In the genomic region with DNA sequence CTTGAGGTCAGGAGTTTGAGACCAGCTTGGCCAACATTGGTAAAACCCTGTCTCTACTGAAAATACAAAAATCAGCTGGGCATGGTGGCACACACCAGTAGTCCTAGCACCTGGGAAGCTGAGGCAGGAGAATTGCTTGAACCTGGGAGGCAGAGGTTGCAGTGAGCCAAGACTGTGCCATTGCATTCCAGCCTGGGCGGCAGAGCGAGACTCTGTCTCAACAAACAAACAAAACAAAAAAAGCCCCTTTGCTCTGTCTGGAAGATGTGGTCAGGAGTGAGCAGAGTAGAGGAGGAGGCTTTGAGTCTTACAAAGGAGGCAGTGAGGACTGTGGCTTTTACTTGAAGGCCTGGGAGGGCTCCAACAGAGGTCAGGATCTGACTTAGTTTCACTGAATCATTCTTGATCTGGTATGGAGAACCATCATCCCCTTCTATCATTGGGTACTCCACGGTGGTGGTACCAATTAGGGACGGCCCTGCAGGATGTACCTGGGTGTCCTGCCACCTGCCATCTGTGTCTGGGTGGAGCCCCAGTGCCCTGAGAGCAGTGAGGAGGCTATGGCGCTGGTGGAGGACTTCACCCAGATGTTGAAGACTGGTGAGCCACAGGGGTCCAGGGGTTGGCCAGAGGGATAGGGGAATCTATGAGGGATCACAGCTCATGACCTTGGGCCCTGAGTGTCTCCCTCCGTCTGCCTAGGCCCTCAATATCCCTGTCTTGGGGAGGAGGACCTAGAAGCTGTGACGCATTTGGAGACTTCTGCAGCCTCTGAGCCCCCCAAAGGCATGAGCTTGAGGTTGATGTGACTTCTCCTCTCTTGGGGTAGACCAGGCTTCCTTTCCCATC, we compare ENCODE assay signal across 10 cellular contexts. TPM values are rescaled to one million over a fixed set of nuclear protein-coding genes. Genes with fewer than 3 reads are reported as not detected.
DNase-seq lines count a peak whose midpoint lies in the region; ATAC-seq and TF ChIP-seq lines count a peak whose summit lies in the region.
"Had no signal": no experiment of that assay in that cellular context is flagged by ENCODE, and none has a peak within 500 bp of the region (broad histone marks: within the 10 kb centered on the region; RNA-seq: fewer than 3 reads in every experiment).

No MANE protein-coding gene starts in this region.

- peak overlapping the region in 4 of 5 experiments; percentile 30 to 69 (median 44) for H3K4me3 Mint-ChIP-seq in brain
- peak overlapping the region; percentile 98 for H3K4me3 Mint-ChIP-seq in stimulated activated effector memory CD8-positive, alpha-beta T cell treated with anti-CD3 and anti-CD28 coated beads, Interleukin-12 subunit alpha, Interleukin-12 subunit beta, amount 100 ng/mL, for 72 hours
- H3K4me3 Mint-ChIP-seq: HFFc6 had no signal

- peak overlapping the region in 3 of 5 experiments; percentile 62 to 89 (median 74) for H3K27ac Mint-ChIP-seq in brain
- H3K27ac Mint-ChIP-seq in stimulated activated effector memory CD8-positive, alpha-beta T cell treated with anti-CD3 and anti-CD28 coated beads, Interleukin-12 subunit alpha, Interleukin-12 subunit beta, amount 100 ng/mL, for 72 hours: peak overlapping the region; percentile 15
- H3K27ac Mint-ChIP-seq: HFFc6 had no signal

- H3K27me3 Mint-ChIP-seq in brain: peaks cover 8% of the 10 kb centered on the region

- DNase-seq in activated effector memory CD4-positive, alpha-beta T cell treated with anti-CD3 and anti-CD28 coated beads, Interleukin-2, amount 50 U/mL, for 16 hours: peak; percentile 54
- no peak for DNase-seq in activated effector memory CD4-positive, alpha-beta T cell treated with Interleukin-2 at 50 U/mL for 16 hours
- peak in 1 of 2 donors; percentile 50 for DNase-seq in stimulated activated effector memory CD8-positive, alpha-beta T cell treated with anti-CD3 and anti-CD28 coated beads, Interleukin-12 subunit alpha, Interleukin-12 subunit beta, amount 100 ng/mL, for 72 hours (ENCODE audit: low spot score in 2 of 2)
- DNase-seq in COR-L47 (lab: John Stamatoyannopoulos, UW): no peak
- DNase-seq: HFFc6; midbrain; NCI-H1417 treated with DMSO at 0.1 percent for 48 hours; NK-92 treated with Interleukin-12 subunit alpha and Interleukin-12 subunit beta, amount 100 ng/mL, for 24 hours had no signal

- peaks cover 12% of the 10 kb centered on the region for H3K36me3 Mint-ChIP-seq in brain
- H3K36me3 Mint-ChIP-seq in stimulated activated effector memory CD8-positive, alpha-beta T cell treated with anti-CD3 and anti-CD28 coated beads, Interleukin-12 subunit alpha, Interleukin-12 subunit beta, amount 100 ng/mL, for 72 hours: peaks cover 52% of the 10 kb centered on the region

- H3K4me1 Mint-ChIP-seq in brain: peaks cover 70% of the 10 kb centered on the region
- H3K4me1 Mint-ChIP-seq in stimulated activated effector memory CD8-positive, alpha-beta T cell treated with anti-CD3 and anti-CD28 coated beads, Interleukin-12 subunit alpha, Interleukin-12 subunit beta, amount 100 ng/mL, for 72 hours: peaks cover 64% of the 10 kb centered on the region

- TF ChIP-seq CTCF in brain (conservative IDR thresholded peaks at IDR 0.05): no peak

- H3K9me3 Mint-ChIP-seq in brain: peaks cover 0 to 5% (median 0%) of the 10 kb centered on the region in 5 experiments
- H3K9me3 Mint-ChIP-seq in stimulated activated effector memory CD8-positive, alpha-beta T cell treated with anti-CD3 and anti-CD28 coated beads, Interleukin-12 subunit alpha, Interleukin-12 subunit beta, amount 100 ng/mL, for 72 hours: no peaks in the 10 kb centered on the region
- H3K9me3 Mint-ChIP-seq: HFFc6 had no signal

- no peak for ATAC-seq in stimulated activated effector memory CD8-positive, alpha-beta T cell treated with anti-CD3 and anti-CD28 coated beads, Interleukin-12 subunit alpha, Interleukin-12 subunit beta, amount 100 ng/mL, for 72 hours
- ATAC-seq in HG03095 (IDR thresholded peaks at IDR 0.05; ENCODE audit: unreplicated experiment): no peak

RNA-seq across cellular contexts. Expression of a gene that starts 4.7 kb away (rescaled TPM):
- polyA plus RNA-seq in brain (ENCODE audit: insufficient read depth, low read depth, low replicate concordance): 14.9 TPM

RNA-seq across cellular contexts. Expression of a gene that starts 19.4 kb away (rescaled TPM):
- 192 TPM for polyA plus RNA-seq in brain (ENCODE audit: insufficient read depth, low read depth, low replicate concordance)

RNA-seq across cellular contexts. Expression of a gene that starts 22.9 kb away (rescaled TPM):
- 216 TPM for polyA plus RNA-seq in brain (ENCODE audit: insufficient read depth, low read depth, low replicate concordance)

RNA-seq across cellular contexts. Expression of a gene that starts 33.9 kb away (rescaled TPM):
- polyA plus RNA-seq in brain (ENCODE audit: insufficient read depth, low read depth, low replicate concordance): 698 TPM

RNA-seq across cellular contexts. Expression of a gene that starts 58.2 kb away (rescaled TPM):
- 16.1 TPM for polyA plus RNA-seq in brain (ENCODE audit: insufficient read depth, low read depth, low replicate concordance)
